26 cellular contexts compared by ENCODE assay signal in genomic region chr1:29633271-29633615, GRCh38.
"Had no signal": no experiment of that assay in that cellular context is flagged by ENCODE, and none has a peak within 500 bp of the region (broad histone marks: within the 10 kb centered on the region; RNA-seq: fewer than 3 reads in every experiment).

No MANE protein-coding gene starts in this region.

- ATAC-seq: foreskin keratinocyte; heart right ventricle; right cardiac atrium; stimulated activated naive B cell treated with anti-CD40 and anti-IgM and Interleukin-4, amounts not matched to agents 10 μg/mL and 1 μg/mL and 100 μg/mL, for 72 hours; upper lobe of right lung had no signal

- H3K36me3 ChIP-seq: ascending aorta, brain microvascular endothelial cell, esophagus muscularis mucosa, heart right ventricle, left ventricle myocardium inferior, stomach, thyroid gland, upper lobe of right lung had no signal

- H3K36me3 Mint-ChIP-seq: activated naive CD4-positive, alpha-beta T cell treated with anti-CD3 and anti-CD28 coated beads, Interleukin-2, amount 10 ng/mL, durations not matched to agents 7 days and 5 days; activated naive CD8-positive, alpha-beta T cell treated with anti-CD3 and anti-CD28 coated beads, Interleukin-2, amount 10 ng/mL, durations not matched to agents 7 days and 5 days; stimulated activated naive B cell treated with anti-CD40 and anti-IgM and Interleukin-4, amounts not matched to agents 10 μg/mL and 1 μg/mL and 100 μg/mL, for 72 hours had no signal

- H3K27ac ChIP-seq: ascending aorta, brain microvascular endothelial cell, esophagus muscularis mucosa, foreskin keratinocyte, heart right ventricle, left ventricle myocardium inferior, stomach, thyroid gland, upper lobe of right lung, VCaP had no signal

- H3K4me3 ChIP-seq: ascending aorta, esophagus muscularis mucosa, heart right ventricle, left ventricle myocardium inferior, lung, stomach, thyroid gland, upper lobe of right lung had no signal

- H3K4me3 Mint-ChIP-seq: activated naive CD4-positive, alpha-beta T cell treated with anti-CD3 and anti-CD28 coated beads, Interleukin-2, amount 10 ng/mL, durations not matched to agents 7 days and 5 days; activated naive CD8-positive, alpha-beta T cell treated with anti-CD3 and anti-CD28 coated beads, Interleukin-2, amount 10 ng/mL, durations not matched to agents 7 days and 5 days; activated T-cell treated with anti-CD3 and anti-CD28 coated beads, Interleukin-2, amount 50 U/mL, for 24 hours; nephron progenitor cell; stimulated activated naive B cell treated with anti-CD40 and anti-IgM and Interleukin-4, amounts not matched to agents 10 μg/mL and 1 μg/mL and 100 μg/mL, for 72 hours had no signal

- H3K4me1 Mint-ChIP-seq: activated naive CD4-positive, alpha-beta T cell treated with anti-CD3 and anti-CD28 coated beads, Interleukin-2, amount 10 ng/mL, durations not matched to agents 7 days and 5 days; activated naive CD8-positive, alpha-beta T cell treated with anti-CD3 and anti-CD28 coated beads, Interleukin-2, amount 10 ng/mL, durations not matched to agents 7 days and 5 days; stimulated activated naive B cell treated with anti-CD40 and anti-IgM and Interleukin-4, amounts not matched to agents 10 μg/mL and 1 μg/mL and 100 μg/mL, for 72 hours had no signal

- H3K27me3 ChIP-seq: ascending aorta, brain microvascular endothelial cell, foreskin keratinocyte, thyroid gland had no signal

- H3K27ac Mint-ChIP-seq: activated naive CD4-positive, alpha-beta T cell treated with anti-CD3 and anti-CD28 coated beads, Interleukin-2, amount 10 ng/mL, durations not matched to agents 7 days and 5 days; activated naive CD8-positive, alpha-beta T cell treated with anti-CD3 and anti-CD28 coated beads, Interleukin-2, amount 10 ng/mL, durations not matched to agents 7 days and 5 days; activated T-cell treated with anti-CD3 and anti-CD28 coated beads, Interleukin-2, amount 50 U/mL, for 24 hours; nephron progenitor cell; stimulated activated naive B cell treated with anti-CD40 and anti-IgM and Interleukin-4, amounts not matched to agents 10 μg/mL and 1 μg/mL and 100 μg/mL, for 72 hours had no signal

- DNase-seq: activated CD4-positive, alpha-beta T cell treated with anti-CD3 and anti-CD28 coated beads for 4 hours; activated CD4-positive, alpha-beta T cell treated with anti-CD3 and anti-CD28 coated beads, Interleukin-2, amount 50 U/mL, for 4 hours; activated CD8-positive, alpha-beta memory T cell treated with anti-CD3 and anti-CD28 coated beads, Interleukin-2, amount 50 U/mL, for 48 hours; activated gamma-delta T cell; activated naive CD4-positive, alpha-beta T cell treated with anti-CD3 and anti-CD28 coated beads, Interleukin-2, amount 10 ng/mL, durations not matched to agents 7 days and 5 days; activated naive CD8-positive, alpha-beta T cell treated with anti-CD3 and anti-CD28 coated beads, Interleukin-2, amount 10 ng/mL, durations not matched to agents 7 days and 5 days; activated T-cell treated with anti-CD3 and anti-CD28 coated beads, Interleukin-2, amount 50 U/mL, for 24 hours; brain microvascular endothelial cell; cortex of kidney; foreskin keratinocyte; heart right ventricle; kidney glomerular epithelial cell; left ventricle myocardium inferior; nephron progenitor cell; nucleus accumbens; right cardiac atrium; stimulated activated CD4-positive, alpha-beta T cell treated with anti-CD3 and anti-CD28 coated beads, Interleukin-15, amount 100 ng/mL, for 24 hours; stimulated activated CD4-positive, alpha-beta T cell treated with anti-CD3 and anti-CD28 coated beads, Interleukin-2, amount 100 ng/mL, for 24 hours; stimulated activated naive B cell treated with anti-CD40 and anti-IgM and Interleukin-4, amounts not matched to agents 10 μg/mL and 1 μg/mL and 100 μg/mL, for 72 hours; stomach; thyroid gland; upper lobe of right lung had no signal

- H3K9me3 ChIP-seq: ascending aorta, thyroid gland, upper lobe of right lung had no signal

- H3K4me1 ChIP-seq: ascending aorta, foreskin keratinocyte, heart right ventricle, left ventricle myocardium inferior, stomach, thyroid gland, upper lobe of right lung had no signal

- H3K9me3 Mint-ChIP-seq: activated naive CD4-positive, alpha-beta T cell treated with anti-CD3 and anti-CD28 coated beads, Interleukin-2, amount 10 ng/mL, durations not matched to agents 7 days and 5 days; activated naive CD8-positive, alpha-beta T cell treated with anti-CD3 and anti-CD28 coated beads, Interleukin-2, amount 10 ng/mL, durations not matched to agents 7 days and 5 days; activated T-cell treated with anti-CD3 and anti-CD28 coated beads, Interleukin-2, amount 50 U/mL, for 24 hours; nephron progenitor cell had no signal
